8 cellular contexts compared by ENCODE assay signal in genomic region chr3:184360834-184361531, GRCh38. TPM values are rescaled to one million over a fixed set of nuclear protein-coding genes. Genes with fewer than 3 reads are reported as not detected.
DNase-seq lines count a peak whose midpoint lies in the region; ATAC-seq, FAIRE-seq and TF ChIP-seq lines count a peak whose summit lies in the region.

No MANE protein-coding gene starts in this region.

- H3K36me3 ChIP-seq in HUES6 (ENCODE audit: control insufficient read depth, insufficient read depth, low read length) (peaks cover 38% of the 10 kb centered on the region), bronchial epithelial cell (ENCODE audit: control insufficient read depth, insufficient read depth, low read length) (peaks cover 8% of the 10 kb centered on the region), mucosa of stomach (ENCODE audit: control insufficient read depth, insufficient read depth, low read length) (no peaks in the 10 kb centered on the region)

- no peak for FAIRE-seq in bronchial epithelial cell (lab: Jason Lieb, UNC)

- peaks cover 14% of the 10 kb centered on the region for H3K27me3 ChIP-seq in HUES6 (ENCODE audit: control insufficient read depth, insufficient read depth, low read length)
- no peaks in the 10 kb centered on the region for H3K27me3 ChIP-seq in bronchial epithelial cell (ENCODE audit: control insufficient read depth, insufficient read depth, low read length)
- no peaks in the 10 kb centered on the region for H3K27me3 ChIP-seq in mucosa of stomach (ENCODE audit: control insufficient read depth, insufficient read depth, low read length)

- TF ChIP-seq CTCF in bronchial epithelial cell (IDR thresholded peaks at IDR 0.05; ENCODE audit: insufficient read depth, low read length, severe bottlenecking): no peak

- peak overlapping the region; percentile 71 for H3K4me3 ChIP-seq in HUES6 (ENCODE audit: low read depth, low read length)
- H3K4me3 ChIP-seq in bronchial epithelial cell (ENCODE audit: low read depth, low read length): peak overlapping the region; percentile 46
- peak overlapping the region; percentile 56 for H3K4me3 ChIP-seq in mucosa of stomach (ENCODE audit: low read length)

- H3K9ac ChIP-seq in HUES6 (ENCODE audit: low read length) (peak overlapping the region; percentile 74), mucosa of stomach (ENCODE audit: low read length) (peak overlapping the region; percentile 69)

- H3K9me3 ChIP-seq in HUES6 (ENCODE audit: control insufficient read depth, insufficient read depth, low read depth, low read length): no peaks in the 10 kb centered on the region
- no peaks in the 10 kb centered on the region for H3K9me3 ChIP-seq in mucosa of stomach (ENCODE audit: control insufficient read depth, low read length)

- peaks cover 20% of the 10 kb centered on the region for H3K4me1 ChIP-seq in HUES6 (ENCODE audit: control insufficient read depth, insufficient read depth, low read length)
- peaks cover 21% of the 10 kb centered on the region for H3K4me1 ChIP-seq in mucosa of stomach (ENCODE audit: control insufficient read depth, insufficient read depth, low read length)

- H3K27ac ChIP-seq in HUES6 (ENCODE audit: low read depth, low read length): no peak overlapping the region

- peak; percentile 8 for ATAC-seq in GM19035 (IDR thresholded peaks at IDR 0.05; ENCODE audit: unreplicated experiment)
- ATAC-seq in GM21447 (IDR thresholded peaks at IDR 0.05; ENCODE audit: unreplicated experiment): no peak
- ATAC-seq in HG03342 (IDR thresholded peaks at IDR 0.05; ENCODE audit: unreplicated experiment): no peak

- DNase-seq in bronchial epithelial cell (ENCODE audit: low read depth) (no peak), NCI-H2227 (lab: John Stamatoyannopoulos, UW; ENCODE audit: unreplicated experiment) (no peak), NCI-H1092 treated with DMSO at 0.1 percent for 48 hours (lab: John Stamatoyannopoulos, UW) (no peak)

RNA-seq across cellular contexts. Expression of gene CLCN2, which starts 0.4 kb away (rescaled TPM):
- 2.0 and 2.1 TPM in 2 replicates for total RNA-seq in bronchial epithelial cell

RNA-seq across cellular contexts. Expression of gene POLR2H, which starts 0.5 kb away (rescaled TPM):
- total RNA-seq in bronchial epithelial cell: 48.4 and 112 TPM in 2 replicates

RNA-seq across cellular contexts. Expression of gene THPO, which starts 17.0 kb away (rescaled TPM):
- total RNA-seq in bronchial epithelial cell: not detected in 2 replicates

RNA-seq across cellular contexts. Expression of gene CHRD, which starts 18.9 kb away (rescaled TPM):
- total RNA-seq in bronchial epithelial cell: not detected in 2 replicates

RNA-seq across cellular contexts. Expression of gene FAM131A, which starts 23.6 kb away (rescaled TPM):
- 18.2 and 25.5 TPM in 2 replicates for total RNA-seq in bronchial epithelial cell
